Comparison of ENCODE assay signal across 17 cellular contexts in the genomic region with DNA sequence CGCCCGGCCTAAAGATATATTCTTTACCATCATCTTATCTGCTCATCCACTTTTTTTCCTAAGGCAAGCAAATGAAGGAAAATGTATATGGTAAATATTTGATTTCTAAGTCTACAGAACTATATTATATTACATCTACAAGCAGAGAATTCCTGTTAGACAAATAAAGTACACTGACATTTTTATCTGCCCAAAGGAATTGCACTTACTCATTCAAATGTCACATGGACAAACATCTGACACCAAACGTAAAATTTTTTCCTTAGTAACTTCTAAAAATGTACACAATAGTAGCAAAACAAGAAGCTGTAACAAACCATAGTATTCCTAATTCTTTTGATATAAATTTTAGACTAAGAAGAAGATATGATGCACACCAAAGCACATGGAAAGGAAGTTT. TPM values are rescaled to one million over a fixed set of nuclear protein-coding genes. Genes with fewer than 3 reads are reported as not detected.
DNase-seq lines count a peak whose midpoint lies in the region; ATAC-seq and TF ChIP-seq lines count a peak whose summit lies in the region.
"Had no signal": no experiment of that assay in that cellular context is flagged by ENCODE, and none has a peak within 500 bp of the region (broad histone marks: within the 10 kb centered on the region; RNA-seq: fewer than 3 reads in every experiment).

No MANE protein-coding gene starts in this region.

- H3K4me1 Mint-ChIP-seq in HFFc6 (ENCODE audit: low read depth) (peaks cover 52% of the 10 kb centered on the region), activated B cell treated with CpG ODN at 0.5 μM for 24 hours (peaks cover 84% of the 10 kb centered on the region), progenitor cell of endocrine pancreas (ENCODE audit: low read depth) (peaks cover 9% of the 10 kb centered on the region)

- H3K27me3 ChIP-seq in psoas muscle (ENCODE audit: insufficient read depth in 3 of 3, low read length in 2 of 3) (no peaks in the 10 kb centered on the region), H7 (ENCODE audit: control insufficient read depth, insufficient read depth, low read length) (no peaks in the 10 kb centered on the region)
- H3K27me3 ChIP-seq: dorsolateral prefrontal cortex, transverse colon had no signal

- H3K4me1 ChIP-seq in psoas muscle = peaks cover 62% of the 10 kb centered on the region

- intact Hi-C loops in activated B cell treated with CpG ODN at 0.5 μM for 24 hours (cut with micrococcal nuclease) = loop anchor here (5.0 kb wide), 2 partner anchors 56 to 271 kb away; a partner anchor contains a TSS
- intact Hi-C loops in psoas muscle (cut with DNase I) = no loop called here

- CTCF ChIA-PET in activated B cell treated with CpG ODN at 0.5 μM for 24 hours (lab: Charles Lee) = no interaction called here

- peaks cover 4% of the 10 kb centered on the region; the same call in 1 of the 2 replicates for H3K9me3 Mint-ChIP-seq in HFFc6
- H3K9me3 Mint-ChIP-seq in activated B cell treated with CpG ODN at 0.5 μM for 24 hours = no peaks in the 10 kb centered on the region
- H3K9me3 Mint-ChIP-seq in progenitor cell of endocrine pancreas (ENCODE audit: low read depth) = no peaks in the 10 kb centered on the region

- H3K27ac ChIP-seq in epithelial cell of prostate = peak overlapping the region; percentile 33
- peak overlapping the region; percentile 49 for H3K27ac ChIP-seq in psoas muscle
- H3K27ac ChIP-seq: transverse colon had no signal

- 77 to 88% (median 78%) methylated on average over 3 of the region's 3 CpGs for WGBS in psoas muscle, 3 donors

- peak; percentile 52 for DNase-seq in HFFc6
- no peak for DNase-seq in activated B cell treated with CpG ODN at 0.5 μM for 24 hours
- no peak for DNase-seq in epithelial cell of prostate (ENCODE audit: low read depth, low spot score)
- no peak for DNase-seq in psoas muscle
- no peak for DNase-seq in activated CD8-positive, alpha-beta memory T cell treated with anti-CD3 and anti-CD28 coated beads for 24 hours
- DNase-seq in progenitor cell of endocrine pancreas (ENCODE audit: low spot score, unreplicated experiment) = no peak
- no peak for DNase-seq in H7
- DNase-seq: DMS79; dorsolateral prefrontal cortex; mesendoderm; NCI-H2107; NCI-H510A; stimulated activated CD4-positive, alpha-beta T cell treated with anti-CD3 and anti-CD28 coated beads, Interleukin-2, amount 100 ng/mL, for 24 hours; transverse colon had no signal

- H3K27ac Mint-ChIP-seq in HFFc6 (peak overlapping the region; percentile 75), activated B cell treated with CpG ODN at 0.5 μM for 24 hours (peak overlapping the region; percentile 84), progenitor cell of endocrine pancreas (no peak overlapping the region)
- H3K27ac Mint-ChIP-seq: activated naive CD4-positive, alpha-beta T cell treated with anti-CD3 and anti-CD28 coated beads, Interleukin-2, amount 50 U/mL, for 72 hours had no signal

- no peak overlapping the region for H3K4me3 ChIP-seq in psoas muscle
- H3K4me3 ChIP-seq in H7 (ENCODE audit: insufficient read depth, low read depth, low read length) = no peak overlapping the region
- H3K4me3 ChIP-seq: dorsolateral prefrontal cortex, transverse colon had no signal

- no peaks in the 10 kb centered on the region for H3K36me3 ChIP-seq in psoas muscle (ENCODE audit: insufficient read depth in 1 of 2, low read depth in 1 of 2)
- no peaks in the 10 kb centered on the region for H3K36me3 ChIP-seq in H7 (replicated peaks; ENCODE audit: control insufficient read depth, insufficient read depth, low read length)
- H3K36me3 ChIP-seq: transverse colon had no signal

- POLR2A ChIA-PET in activated B cell treated with CpG ODN at 0.5 μM for 24 hours (lab: Charles Lee) = interaction anchor here (1.3 kb wide), 1 partner anchor 20 kb away, joined by 3 read pairs; no protein-coding TSS in a partner anchor

- H3K27me3 Mint-ChIP-seq in HFFc6 (ENCODE audit: insufficient read depth) (no peaks in the 10 kb centered on the region; the same call in 1 of the 2 replicates), activated B cell treated with CpG ODN at 0.5 μM for 24 hours (no peaks in the 10 kb centered on the region), progenitor cell of endocrine pancreas (no peaks in the 10 kb centered on the region)
- H3K27me3 Mint-ChIP-seq: brain had no signal

- H3K36me3 Mint-ChIP-seq in HFFc6 (ENCODE audit: low read depth) (peaks cover 6% of the 10 kb centered on the region), activated B cell treated with CpG ODN at 0.5 μM for 24 hours (ENCODE audit: low read depth) (peaks cover 4% of the 10 kb centered on the region), progenitor cell of endocrine pancreas (ENCODE audit: insufficient read depth) (peaks cover 2% of the 10 kb centered on the region)

- ATAC-seq in activated B cell treated with CpG ODN at 0.5 μM for 24 hours (ENCODE audit: low read depth) (no peak), psoas muscle (no peak)

- H3K4me3 Mint-ChIP-seq in HFFc6 = no peak overlapping the region
- no peak overlapping the region for H3K4me3 Mint-ChIP-seq in activated B cell treated with CpG ODN at 0.5 μM for 24 hours
- H3K4me3 Mint-ChIP-seq in progenitor cell of endocrine pancreas (ENCODE audit: low read depth) = no peak overlapping the region
- H3K4me3 Mint-ChIP-seq: brain, nephron had no signal

- TF ChIP-seq CTCF in HFFc6 (IDR thresholded peaks at IDR 0.05) (no peak), activated B cell treated with CpG ODN at 0.5 μM for 24 hours (IDR thresholded peaks at IDR 0.05) (no peak), psoas muscle (IDR thresholded peaks at IDR 0.05) (no peak), progenitor cell of endocrine pancreas (IDR thresholded peaks at IDR 0.05; ENCODE audit: unreplicated experiment) (no peak)

- H3K9me3 ChIP-seq in psoas muscle = no peaks in the 10 kb centered on the region
- H3K9me3 ChIP-seq: transverse colon had no signal

RNA-seq across cellular contexts. Expression of a gene that starts 51.0 kb away (rescaled TPM):
- total RNA-seq in HFFc6 (2021; fragmentation: NEBNext Ultra II Directional; extraction: Animal tissue kit (Norgen Biotek cat#: 25700)) = 10 to 100 TPM; 35.3 to 59.1 (median 47.1) TPM
- 39.9 and 40.3 TPM in 2 replicates for total RNA-seq in activated B cell treated with CpG ODN at 0.5 μM for 24 hours
- total RNA-seq in psoas muscle = 10 to 100 TPM; 17.5 to 24.2 (median 19.7) TPM
- polyA plus RNA-seq in psoas muscle = 10 to 100 TPM in 1 of 3 donors, 1 to 10 TPM in 2; 7.3 to 11.6 (median 9.2) TPM
- 69.1 and 70.2 TPM in 2 replicates for total RNA-seq in progenitor cell of endocrine pancreas
- 9.0 and 9.5 TPM in 2 replicates for total RNA-seq in H7 (2014; rRNA removed; shearing (Covaris generic))
